ENCODE assay signal across 14 cellular contexts in genomic region chr10:129193148-129193547, GRCh38.
A peak's percentile ranks its signal among the peaks of the same experiment; 100 is the strongest.
DNase-seq lines count a peak whose midpoint lies in the region; TF ChIP-seq lines count a peak whose summit lies in the region.
"Had no signal": no experiment of that assay in that cellular context is flagged by ENCODE, and none has a peak within 500 bp of the region (broad histone marks: within the 10 kb centered on the region; RNA-seq: fewer than 3 reads in every experiment).

No MANE protein-coding gene starts in this region.

- no peak for TF ChIP-seq EP300 in esophagus muscularis mucosa (IDR thresholded peaks at IDR 0.05)

- no peak overlapping the region for H3K4me3 ChIP-seq in esophagus muscularis mucosa
- H3K4me3 ChIP-seq: A549, ovary had no signal

- H3K9me3 ChIP-seq in esophagus muscularis mucosa = peaks cover 0 to 11% (median 3%) of the 10 kb centered on the region in 4 donors
- H3K9me3 ChIP-seq: A549, ovary had no signal

- H3K36me3 ChIP-seq in esophagus muscularis mucosa = no peaks in the 10 kb centered on the region
- H3K36me3 ChIP-seq: ovary had no signal

- no peak overlapping the region for H3K27ac ChIP-seq in esophagus muscularis mucosa (replicated peaks in 1 of 4)
- H3K27ac ChIP-seq: A549, ovary had no signal

- 65% methylated on average over 12 of the region's 12 CpGs for WGBS in esophagus muscularis mucosa

- TF ChIP-seq POLR2A in esophagus muscularis mucosa (IDR thresholded peaks at IDR 0.05; ENCODE audit: low read depth) = no peak

- H3K4me1 ChIP-seq in esophagus muscularis mucosa = peaks cover 0 to 10% (median 3%) of the 10 kb centered on the region in 4 donors
- H3K4me1 ChIP-seq: A549 had no signal

- no peak for TF ChIP-seq CTCF in esophagus muscularis mucosa (IDR thresholded peaks at IDR 0.05)

- H3K27me3 ChIP-seq in esophagus muscularis mucosa = peaks cover 0 to 23% (median 2%) of the 10 kb centered on the region in 4 donors
- H3K27me3 ChIP-seq: ovary had no signal

- peak; percentile 59 for DNase-seq in NK-92 treated with Interleukin-12 subunit alpha and Interleukin-12 subunit beta, amount 100 ng/mL, for 24 hours (lab: John Stamatoyannopoulos, UW)
- DNase-seq in NK-92 (lab: John Stamatoyannopoulos, UW; ENCODE audit: unreplicated experiment) (no peak), HT1080 (ENCODE audit: low read depth) (peak; percentile 37), esophagus muscularis mucosa (ENCODE audit: extremely low spot score) (peak; percentile 64), renal cortical epithelial cell (ENCODE audit: low read depth) (peak; percentile 36), ureter (ENCODE audit: low spot score) (no peak)
- no peak for DNase-seq in effector CD4-positive, alpha-beta T cell
- no peak for DNase-seq in activated CD8-positive, alpha-beta memory T cell treated with anti-CD3 and anti-CD28 coated beads, Interleukin-2, amount 50 U/mL, for 4 hours
- DNase-seq: DMS79 treated with DMSO at 0.1 percent for 48 hours; effector memory CD8-positive, alpha-beta T cell; hippocampal formation; NCI-H2081 had no signal

- intact Hi-C loops in esophagus muscularis mucosa (cut with DNase I) = no loop called here

Comparison
In these comparisons a context has a peak if more than half of its experiments do, and no peak if none do; other contexts are left out.
1. DNase-seq: peak in NK-92 treated with Interleukin-12 subunit alpha and Interleukin-12 subunit beta, amount 100 ng/mL, for 24 hours (single experiment), HT1080 (single experiment), esophagus muscularis mucosa (single experiment) and renal cortical epithelial cell (single experiment); none in NK-92 (single experiment), ureter (single experiment), effector CD4-positive, alpha-beta T cell (single experiment) and activated CD8-positive, alpha-beta memory T cell treated with anti-CD3 and anti-CD28 coated beads, Interleukin-2, amount 50 U/mL, for 4 hours (single experiment).